In the genomic region with DNA sequence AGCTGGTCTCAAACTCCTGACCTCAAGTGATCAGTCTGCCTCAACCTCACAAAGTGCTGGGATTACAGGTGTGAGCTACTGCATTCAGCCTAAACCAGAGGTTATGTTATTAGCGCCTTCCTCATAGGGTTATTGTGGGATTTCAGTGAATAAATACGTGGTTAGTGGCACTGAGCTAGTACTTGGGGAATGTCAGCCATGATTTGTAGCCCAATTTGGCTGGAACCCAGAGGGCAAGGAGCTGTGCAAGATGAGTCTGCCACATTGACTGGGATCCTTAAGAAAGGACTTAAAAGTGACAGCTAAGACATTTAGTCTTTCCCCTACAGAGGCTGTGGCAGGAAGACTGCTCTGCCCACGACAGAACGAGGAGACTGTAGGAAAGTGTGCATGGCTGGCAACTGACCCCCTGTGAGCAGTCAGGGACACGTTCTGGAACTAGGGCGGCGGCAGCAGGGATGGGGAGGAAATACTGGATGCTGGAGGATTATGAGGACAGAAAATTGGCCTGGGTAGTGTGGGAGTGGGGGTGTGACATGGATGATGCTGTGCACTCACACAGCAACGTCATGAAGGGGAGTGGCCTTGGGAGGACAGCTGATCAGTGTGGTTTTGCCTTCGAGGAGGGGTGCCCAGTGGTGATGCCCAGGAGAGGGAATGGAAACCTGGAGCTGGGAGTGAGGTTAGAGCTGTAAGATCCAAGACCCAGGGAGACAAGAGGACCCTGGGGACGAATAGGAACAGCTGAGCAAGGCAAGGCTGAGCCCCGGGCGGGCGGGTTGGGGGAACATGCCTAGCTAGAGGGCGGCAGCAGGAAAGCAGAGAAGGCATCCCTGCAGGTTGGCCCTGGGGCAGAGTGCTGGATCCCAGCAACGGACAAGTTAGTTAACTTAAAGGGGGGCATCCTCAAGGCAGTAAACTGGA, we compare ENCODE assay signal across 9 cellular contexts. TPM values are rescaled to one million over a fixed set of nuclear protein-coding genes. Genes with fewer than 3 reads are reported as not detected.
DNase-seq lines count a peak whose midpoint lies in the region; ATAC-seq and TF ChIP-seq lines count a peak whose summit lies in the region.
"Had no signal": no experiment of that assay in that cellular context is flagged by ENCODE, and none has a peak within 500 bp of the region (broad histone marks: within the 10 kb centered on the region; RNA-seq: fewer than 3 reads in every experiment).

No MANE protein-coding gene starts in this region.

- H3K27ac ChIP-seq in lower lobe of right lung, result peak overlapping the region; percentile 44

- H3K27me3 ChIP-seq in lower lobe of right lung (ENCODE audit: low read depth), result no peaks in the 10 kb centered on the region

- ATAC-seq in activated CD4-positive, CD25-positive, alpha-beta regulatory T cell treated with anti-CD3 and anti-CD28 coated beads, Interleukin-2, amount 50 U/mL, for 24 hours, result no peak
- ATAC-seq in lower lobe of right lung, result peak; percentile 10 to 52

- no peaks in the 10 kb centered on the region for H3K9me3 ChIP-seq in lower lobe of right lung

- TF ChIP-seq CTCF in lower lobe of right lung (IDR thresholded peaks at IDR 0.05), result no peak

- no peaks in the 10 kb centered on the region for H3K36me3 ChIP-seq in lower lobe of right lung

- peak overlapping the region; percentile 84 for H3K4me3 ChIP-seq in lower lobe of right lung

- peak in 3 of 4 experiments; percentile 8 to 30 (median 26) for DNase-seq in activated CD4-positive, CD25-positive, alpha-beta regulatory T cell (lab: John Stamatoyannopoulos, UW)
- DNase-seq in NCI-H446 (lab: John Stamatoyannopoulos, UW) (peak; percentile 93), lower lobe of right lung (peak; percentile 68), SKM-1 (lab: John Stamatoyannopoulos, UW; ENCODE audit: unreplicated experiment) (no peak)
- DNase-seq in activated CD4-positive, alpha-beta T cell treated with anti-CD3 and anti-CD28 coated beads, Interleukin-2, amount 50 U/mL, for 1 hour, result peak; percentile 55
- DNase-seq in effector CD4-positive, alpha-beta T cell, result peak; percentile 39
- DNase-seq in stimulated activated CD4-positive, alpha-beta T cell treated with anti-CD3 and anti-CD28 coated beads, Interleukin-4, amount 100 ng/mL, for 4 hours, result peak; percentile 42 to 60
- DNase-seq: DND-41 had no signal

- intact Hi-C loops in lower lobe of right lung (cut with DNase I), result no loop called here

- H3K4me1 ChIP-seq in lower lobe of right lung, result peaks cover 45% of the 10 kb centered on the region

RNA-seq across cellular contexts. Expression of a gene that starts 14.5 kb away (rescaled TPM):
- total RNA-seq in lower lobe of right lung, result 171 TPM

RNA-seq across cellular contexts. Expression of a gene that starts 14.8 kb away (rescaled TPM):
- total RNA-seq in lower lobe of right lung, result 22.9 TPM

RNA-seq across cellular contexts. Expression of a gene that starts 19.8 kb away (rescaled TPM):
- 22.4 TPM for total RNA-seq in lower lobe of right lung

RNA-seq across cellular contexts. Expression of a gene that starts 44.8 kb away (rescaled TPM):
- 12.6 TPM for total RNA-seq in lower lobe of right lung

RNA-seq across cellular contexts. Expression of a gene that starts 55.5 kb away (rescaled TPM):
- total RNA-seq in lower lobe of right lung, result 32.3 TPM

Comparison
In these comparisons a context has a peak if more than half of its experiments do, and no peak if none do; other contexts are left out.
1. ATAC-seq: peak in lower lobe of right lung (2 of 2); none in activated CD4-positive, CD25-positive, alpha-beta regulatory T cell treated with anti-CD3 and anti-CD28 coated beads, Interleukin-2, amount 50 U/mL, for 24 hours (0 of 2).